In genomic region chr4:1997712-1998111, GRCh38 we compare ENCODE assay signal across 21 cellular contexts. TPM values are rescaled to one million over a fixed set of nuclear protein-coding genes. Genes with fewer than 3 reads are reported as not detected.
DNase-seq lines count a peak whose midpoint lies in the region; ATAC-seq and TF ChIP-seq lines count a peak whose summit lies in the region.
"Had no signal": no experiment of that assay in that cellular context is flagged by ENCODE, and none has a peak within 500 bp of the region (broad histone marks: within the 10 kb centered on the region; RNA-seq: fewer than 3 reads in every experiment).

No MANE protein-coding gene starts in this region.

- H3K4me1 ChIP-seq in Caco-2 = peaks cover 31% of the 10 kb centered on the region
- no peaks in the 10 kb centered on the region for H3K4me1 ChIP-seq in parathyroid adenoma
- H3K4me1 ChIP-seq in A673 (ENCODE audit: insufficient read depth, low read length, poor library complexity, severe bottlenecking) = no peaks in the 10 kb centered on the region
- H3K4me1 ChIP-seq: HAP-1, SJCRH30 had no signal

- H3K79me2 ChIP-seq in parathyroid adenoma = peaks cover 22% of the 10 kb centered on the region

- no peak for DNase-seq in Caco-2
- DNase-seq in WTC11 (ENCODE audit: low spot score) = no peak
- peak; percentile 32 for DNase-seq in type B pancreatic cell (ENCODE audit: extremely low spot score, unreplicated experiment)
- no peak for DNase-seq in activated gamma-delta T cell (lab: John Stamatoyannopoulos, UW)
- DNase-seq in activated naive CD4-positive, alpha-beta T cell (lab: John Stamatoyannopoulos, UW) = no peak
- DNase-seq in A673 (ENCODE audit: low spot score) = no peak
- DNase-seq: CD4-positive, alpha-beta memory T cell; DND-41; IMR-90; NCI-H1105; NCI-H146; NCI-H2029; NCI-H2171; NCI-H345; NCI-H524; NCI-H774; SJCRH30 had no signal

- intact Hi-C loops in Caco-2 (cut with micrococcal nuclease; ENCODE audit: unreplicated experiment) = no loop called here
- intact Hi-C loops in A673 (cut with micrococcal nuclease; ENCODE audit: unreplicated experiment) = no loop called here

- TF ChIP-seq CTCF in Caco-2 (IDR thresholded peaks at IDR 0.05; ENCODE audit: insufficient read depth in 1 of 2, low read depth in 1 of 2, low read length in 1 of 2, severe bottlenecking in 1 of 2, unreplicated experiment in 1 of 2) = no peak
- no peak for TF ChIP-seq CTCF in WTC11 (IDR thresholded peaks at IDR 0.05)
- no peak for TF ChIP-seq CTCF in parathyroid adenoma (IDR thresholded peaks at IDR 0.05)
- no peak for TF ChIP-seq CTCF in type B pancreatic cell (conservative IDR thresholded peaks at IDR 0.05)
- TF ChIP-seq CTCF in A673 (conservative IDR thresholded peaks at IDR 0.05; ENCODE audit: low read depth, low read length) = no peak

- H3K9me3 ChIP-seq in Caco-2 (peaks cover 11% of the 10 kb centered on the region), parathyroid adenoma (ENCODE audit: control insufficient read depth, low read length) (no peaks in the 10 kb centered on the region), A673 (ENCODE audit: low read depth, low read length, poor library complexity, severe bottlenecking) (peaks cover 12% of the 10 kb centered on the region)

- CTCF ChIA-PET in Caco-2 (lab: Charles Lee) (no interaction called here), WTC11 (lab: Charles Lee) (no interaction called here), A673 (lab: Charles Lee) (no interaction called here)

- H3K27me3 Mint-ChIP-seq in Caco-2 (ENCODE audit: insufficient read depth, unreplicated experiment) (no peaks in the 10 kb centered on the region), WTC11 (ENCODE audit: low read depth) (no peaks in the 10 kb centered on the region), type B pancreatic cell (no peaks in the 10 kb centered on the region)
- H3K27me3 Mint-ChIP-seq: CD4-positive, alpha-beta memory T cell had no signal

- H3K36me3 Mint-ChIP-seq in Caco-2 (ENCODE audit: insufficient read depth, unreplicated experiment) (peaks cover 35% of the 10 kb centered on the region), WTC11 (peaks cover 33% of the 10 kb centered on the region), type B pancreatic cell (peaks cover 61% of the 10 kb centered on the region)

- no peak overlapping the region for H2AFZ ChIP-seq in parathyroid adenoma

- BruUV-seq in Caco-2 (replicated peaks; lab: Mats Ljungman, UMichigan) (no TSS peak), A673 (replicated peaks; lab: Mats Ljungman, UMichigan) (no TSS peak)

- peak overlapping the region; percentile 55 for H3K4me3 Mint-ChIP-seq in Caco-2 (ENCODE audit: unreplicated experiment)
- no peak overlapping the region for H3K4me3 Mint-ChIP-seq in WTC11
- no peak overlapping the region for H3K4me3 Mint-ChIP-seq in type B pancreatic cell

- H3K27me3 ChIP-seq in Caco-2 (replicated peaks; ENCODE audit: control insufficient read depth, insufficient read depth, low read length) (no peaks in the 10 kb centered on the region), parathyroid adenoma (ENCODE audit: control insufficient read depth, insufficient read depth, low read length) (no peaks in the 10 kb centered on the region), A673 (replicated peaks; ENCODE audit: insufficient read depth, low read depth, low read length, poor library complexity) (no peaks in the 10 kb centered on the region)
- H3K27me3 ChIP-seq: SJCRH30 had no signal

- H3K4me2 ChIP-seq in parathyroid adenoma (ENCODE audit: low read length) = peak overlapping the region; percentile 79
- H3K4me2 ChIP-seq: KMS-11 had no signal

- POLR2A ChIA-PET in Caco-2 (lab: Charles Lee) = no interaction called here
- POLR2A ChIA-PET in WTC11 (lab: Charles Lee) = no interaction called here
- POLR2A ChIA-PET in A673 (lab: Charles Lee; ENCODE audit: low non-redundant PET) = no interaction called here

- H3K4me3 ChIP-seq in Caco-2 (ENCODE audit: low read depth, low read length) (no peak overlapping the region), parathyroid adenoma (ENCODE audit: low read depth, low read length) (peak overlapping the region; percentile 25), A673 (ENCODE audit: low read depth, low read length, poor library complexity, severe bottlenecking) (no peak overlapping the region)
- H3K4me3 ChIP-seq: GM12878, HAP-1, SJCRH30 had no signal

- H3K9ac ChIP-seq in parathyroid adenoma = no peak overlapping the region
- H3K9ac ChIP-seq: KMS-11 had no signal

- ATAC-seq in WTC11 = no peak
- ATAC-seq: GM12878 had no signal

- peaks cover 11% of the 10 kb centered on the region for H3K9me3 Mint-ChIP-seq in Caco-2 (ENCODE audit: unreplicated experiment)
- peaks cover 14% of the 10 kb centered on the region for H3K9me3 Mint-ChIP-seq in WTC11
- H3K9me3 Mint-ChIP-seq in type B pancreatic cell = peaks cover 14% of the 10 kb centered on the region

- H3K36me3 ChIP-seq in Caco-2 (ENCODE audit: control insufficient read depth, insufficient read depth, low read length) = no peaks in the 10 kb centered on the region
- H3K36me3 ChIP-seq in parathyroid adenoma (ENCODE audit: control insufficient read depth, insufficient read depth, low read length) = no peaks in the 10 kb centered on the region
- peaks cover 17% of the 10 kb centered on the region for H3K36me3 ChIP-seq in A673 (ENCODE audit: insufficient read depth, low read length, poor library complexity, severe bottlenecking)

- H3K27ac Mint-ChIP-seq in Caco-2 (ENCODE audit: unreplicated experiment) (peak overlapping the region; percentile 56), WTC11 (peak overlapping the region; percentile 84; the same call in 1 of the 2 replicates), type B pancreatic cell (no peak overlapping the region)
- H3K27ac Mint-ChIP-seq: CD4-positive, alpha-beta memory T cell had no signal

- H3K27ac ChIP-seq in parathyroid adenoma (peak overlapping the region; percentile 69), A673 (ENCODE audit: low read depth, low read length, poor library complexity, severe bottlenecking) (no peak overlapping the region)
- H3K27ac ChIP-seq: KMS-11, SJCRH30 had no signal

- peaks cover 29% of the 10 kb centered on the region for H3K4me1 Mint-ChIP-seq in Caco-2 (ENCODE audit: low read depth, unreplicated experiment)
- peaks cover 41% of the 10 kb centered on the region for H3K4me1 Mint-ChIP-seq in WTC11
- peaks cover 10% of the 10 kb centered on the region for H3K4me1 Mint-ChIP-seq in type B pancreatic cell (ENCODE audit: unreplicated experiment)

TF ChIP-seq in WTC11, 78 proteins besides CTCF, POLR2A, EP300 and RAD21 (continues in another document):
- TF ChIP-seq, protein P1, sequence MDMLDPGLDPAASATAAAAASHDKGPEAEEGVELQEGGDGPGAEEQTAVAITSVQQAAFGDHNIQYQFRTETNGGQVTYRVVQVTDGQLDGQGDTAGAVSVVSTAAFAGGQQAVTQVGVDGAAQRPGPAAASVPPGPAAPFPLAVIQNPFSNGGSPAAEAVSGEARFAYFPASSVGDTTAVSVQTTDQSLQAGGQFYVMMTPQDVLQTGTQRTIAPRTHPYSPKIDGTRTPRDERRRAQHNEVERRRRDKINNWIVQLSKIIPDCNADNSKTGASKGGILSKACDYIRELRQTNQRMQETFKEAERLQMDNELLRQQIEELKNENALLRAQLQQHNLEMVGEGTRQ (CRISPR knock-in tag; IDR thresholded peaks at IDR 0.05) = no peak
- TF ChIP-seq, protein P2, sequence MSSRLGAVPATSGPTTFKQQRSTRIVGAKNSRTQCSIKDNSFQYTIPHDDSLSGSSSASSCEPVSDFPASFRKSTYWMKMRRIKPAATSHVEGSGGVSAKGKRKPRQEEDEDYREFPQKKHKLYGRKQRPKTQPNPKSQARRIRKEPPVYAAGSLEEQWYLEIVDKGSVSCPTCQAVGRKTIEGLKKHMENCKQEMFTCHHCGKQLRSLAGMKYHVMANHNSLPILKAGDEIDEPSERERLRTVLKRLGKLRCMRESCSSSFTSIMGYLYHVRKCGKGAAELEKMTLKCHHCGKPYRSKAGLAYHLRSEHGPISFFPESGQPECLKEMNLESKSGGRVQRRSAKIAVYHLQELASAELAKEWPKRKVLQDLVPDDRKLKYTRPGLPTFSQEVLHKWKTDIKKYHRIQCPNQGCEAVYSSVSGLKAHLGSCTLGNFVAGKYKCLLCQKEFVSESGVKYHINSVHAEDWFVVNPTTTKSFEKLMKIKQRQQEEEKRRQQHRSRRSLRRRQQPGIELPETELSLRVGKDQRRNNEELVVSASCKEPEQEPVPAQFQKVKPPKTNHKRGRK (CRISPR knock-in tag; IDR thresholded peaks at IDR 0.05; ENCODE audit: borderline replicate concordance) = no peak
- TF ChIP-seq IRF2 (CRISPR knock-in tag; IDR thresholded peaks at IDR 0.05; ENCODE audit: borderline replicate concordance, low read depth) = no peak
- TF ChIP-seq EMX1 (CRISPR knock-in tag; IDR thresholded peaks at IDR 0.05) = no peak
- TF ChIP-seq, protein P3, sequence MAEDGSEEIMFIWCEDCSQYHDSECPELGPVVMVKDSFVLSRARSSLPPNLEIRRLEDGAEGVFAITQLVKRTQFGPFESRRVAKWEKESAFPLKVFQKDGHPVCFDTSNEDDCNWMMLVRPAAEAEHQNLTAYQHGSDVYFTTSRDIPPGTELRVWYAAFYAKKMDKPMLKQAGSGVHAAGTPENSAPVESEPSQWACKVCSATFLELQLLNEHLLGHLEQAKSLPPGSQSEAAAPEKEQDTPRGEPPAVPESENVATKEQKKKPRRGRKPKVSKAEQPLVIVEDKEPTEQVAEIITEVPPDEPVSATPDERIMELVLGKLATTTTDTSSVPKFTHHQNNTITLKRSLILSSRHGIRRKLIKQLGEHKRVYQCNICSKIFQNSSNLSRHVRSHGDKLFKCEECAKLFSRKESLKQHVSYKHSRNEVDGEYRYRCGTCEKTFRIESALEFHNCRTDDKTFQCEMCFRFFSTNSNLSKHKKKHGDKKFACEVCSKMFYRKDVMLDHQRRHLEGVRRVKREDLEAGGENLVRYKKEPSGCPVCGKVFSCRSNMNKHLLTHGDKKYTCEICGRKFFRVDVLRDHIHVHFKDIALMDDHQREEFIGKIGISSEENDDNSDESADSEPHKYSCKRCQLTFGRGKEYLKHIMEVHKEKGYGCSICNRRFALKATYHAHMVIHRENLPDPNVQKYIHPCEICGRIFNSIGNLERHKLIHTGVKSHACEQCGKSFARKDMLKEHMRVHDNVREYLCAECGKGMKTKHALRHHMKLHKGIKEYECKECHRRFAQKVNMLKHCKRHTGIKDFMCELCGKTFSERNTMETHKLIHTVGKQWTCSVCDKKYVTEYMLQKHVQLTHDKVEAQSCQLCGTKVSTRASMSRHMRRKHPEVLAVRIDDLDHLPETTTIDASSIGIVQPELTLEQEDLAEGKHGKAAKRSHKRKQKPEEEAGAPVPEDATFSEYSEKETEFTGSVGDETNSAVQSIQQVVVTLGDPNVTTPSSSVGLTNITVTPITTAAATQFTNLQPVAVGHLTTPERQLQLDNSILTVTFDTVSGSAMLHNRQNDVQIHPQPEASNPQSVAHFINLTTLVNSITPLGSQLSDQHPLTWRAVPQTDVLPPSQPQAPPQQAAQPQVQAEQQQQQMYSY (CRISPR knock-in tag; IDR thresholded peaks at IDR 0.05) = no peak
- TF ChIP-seq GRHL2 (CRISPR knock-in tag; IDR thresholded peaks at IDR 0.05; ENCODE audit: insufficient replicate concordance, severe bottlenecking) = no peak
- no peak for TF ChIP-seq ZNF416 (CRISPR knock-in tag; IDR thresholded peaks at IDR 0.05)

RNA-seq across cellular contexts. Expression of gene NELFA, which starts 11.1 kb away (rescaled TPM):
- total RNA-seq in Caco-2 (2022) (47.7 and 53.0 TPM in 2 replicates), WTC11 (2021) (63.3 to 72.6 TPM (median 69.2 TPM) in 3 replicates), type B pancreatic cell (ENCODE audit: low replicate concordance) (42.2 and 44.8 TPM in 2 replicates), A673 (2021) (58.3 and 59.3 TPM in 2 replicates)
